27 cellular contexts compared by ENCODE assay signal in genomic region chr20:6942266-6942665, GRCh38.
"Had no signal": no experiment of that assay in that cellular context is flagged by ENCODE, and none has a peak within 500 bp of the region (broad histone marks: within the 10 kb centered on the region; RNA-seq: fewer than 3 reads in every experiment).

No MANE protein-coding gene starts in this region.

- H3K36me3 ChIP-seq: left lung, lower lobe of right lung, ovary, prostate gland, spleen, tibial nerve, upper lobe of left lung, vagina had no signal

- H3K36me3 Mint-ChIP-seq: immature natural killer cell; naive thymus-derived CD4-positive, alpha-beta T cell; natural killer cell treated with Interleukin-12 subunit alpha and Interleukin-12 subunit beta and Interleukin-15 and Interleukin-18, amount 100 ng/mL, for 72 hours; stimulated activated effector memory CD8-positive, alpha-beta T cell treated with anti-CD3 and anti-CD28 coated beads, Interleukin-12 subunit alpha, Interleukin-12 subunit beta, amount 100 ng/mL, for 72 hours had no signal

- H3K9me3 ChIP-seq: left lung, lower lobe of right lung, mucosa of descending colon, ovary, prostate gland, tibial nerve, upper lobe of left lung, vagina had no signal

- H3K4me3 Mint-ChIP-seq: immature natural killer cell; naive thymus-derived CD4-positive, alpha-beta T cell; natural killer cell treated with Interleukin-12 subunit alpha and Interleukin-12 subunit beta and Interleukin-15 and Interleukin-18, amount 100 ng/mL, for 72 hours; stimulated activated effector memory CD8-positive, alpha-beta T cell treated with anti-CD3 and anti-CD28 coated beads, Interleukin-12 subunit alpha, Interleukin-12 subunit beta, amount 100 ng/mL, for 72 hours; stimulated activated naive CD8-positive, alpha-beta T cell treated with anti-CD3 and anti-CD28 coated beads, Interleukin-15, Interleukin-2, amounts not matched to agents 100 ng/mL and 50 ng/mL, for 24 hours had no signal

- H3K27ac ChIP-seq: left lung, lower lobe of right lung, ovary, prostate gland, skin epidermis, spleen, tibial nerve, upper lobe of left lung, vagina had no signal

- H3K27me3 Mint-ChIP-seq: naive thymus-derived CD4-positive, alpha-beta T cell; natural killer cell treated with Interleukin-12 subunit alpha and Interleukin-12 subunit beta and Interleukin-15 and Interleukin-18, amount 100 ng/mL, for 72 hours; stimulated activated naive CD8-positive, alpha-beta T cell treated with anti-CD3 and anti-CD28 coated beads, Interleukin-15, Interleukin-2, amounts not matched to agents 100 ng/mL and 50 ng/mL, for 24 hours had no signal

- ATAC-seq: left colon; left lung; lower lobe of right lung; mucosa of descending colon; naive thymus-derived CD4-positive, alpha-beta T cell; natural killer cell treated with Interleukin-12 subunit alpha and Interleukin-12 subunit beta and Interleukin-15 and Interleukin-18, amount 100 ng/mL, for 72 hours; right cardiac atrium; sciatic nerve; stimulated activated effector memory CD8-positive, alpha-beta T cell treated with anti-CD3 and anti-CD28 coated beads, Interleukin-12 subunit alpha, Interleukin-12 subunit beta, amount 100 ng/mL, for 72 hours had no signal

- H3K4me1 ChIP-seq: left lung, lower lobe of right lung, prostate gland, spleen, tibial nerve, upper lobe of left lung, vagina had no signal

- H3K27ac Mint-ChIP-seq: immature natural killer cell; naive thymus-derived CD4-positive, alpha-beta T cell; natural killer cell treated with Interleukin-12 subunit alpha and Interleukin-12 subunit beta and Interleukin-15 and Interleukin-18, amount 100 ng/mL, for 72 hours; stimulated activated effector memory CD8-positive, alpha-beta T cell treated with anti-CD3 and anti-CD28 coated beads, Interleukin-12 subunit alpha, Interleukin-12 subunit beta, amount 100 ng/mL, for 72 hours; stimulated activated naive CD8-positive, alpha-beta T cell treated with anti-CD3 and anti-CD28 coated beads, Interleukin-15, Interleukin-2, amounts not matched to agents 100 ng/mL and 50 ng/mL, for 24 hours had no signal

- H3K4me1 Mint-ChIP-seq: immature natural killer cell; naive thymus-derived CD4-positive, alpha-beta T cell; stimulated activated effector memory CD8-positive, alpha-beta T cell treated with anti-CD3 and anti-CD28 coated beads, Interleukin-12 subunit alpha, Interleukin-12 subunit beta, amount 100 ng/mL, for 72 hours had no signal

- DNase-seq: hypothalamus; immature natural killer cell; kidney; left colon; left lung; lower lobe of right lung; midbrain; mucosa of descending colon; naive thymus-derived CD4-positive, alpha-beta T cell; ovary; posterior cingulate gyrus; retina; right cardiac atrium; spleen; stimulated activated CD4-positive, alpha-beta T cell treated with anti-CD3 and anti-CD28 coated beads, Interleukin-4, amount 100 ng/mL, for 24 hours; stimulated activated naive CD4-positive, alpha-beta T cell; substantia nigra; upper lobe of left lung had no signal

- FAIRE-seq: islet of Langerhans, kidney had no signal

- H3K27me3 ChIP-seq: left lung, ovary, spleen, tibial nerve, upper lobe of left lung, vagina had no signal

- H3K4me3 ChIP-seq: left lung, lower lobe of right lung, mucosa of descending colon, ovary, prostate gland, skin epidermis, spleen, tibial nerve, upper lobe of left lung, vagina had no signal
